8 cellular contexts compared by ENCODE assay signal in the genomic region with DNA sequence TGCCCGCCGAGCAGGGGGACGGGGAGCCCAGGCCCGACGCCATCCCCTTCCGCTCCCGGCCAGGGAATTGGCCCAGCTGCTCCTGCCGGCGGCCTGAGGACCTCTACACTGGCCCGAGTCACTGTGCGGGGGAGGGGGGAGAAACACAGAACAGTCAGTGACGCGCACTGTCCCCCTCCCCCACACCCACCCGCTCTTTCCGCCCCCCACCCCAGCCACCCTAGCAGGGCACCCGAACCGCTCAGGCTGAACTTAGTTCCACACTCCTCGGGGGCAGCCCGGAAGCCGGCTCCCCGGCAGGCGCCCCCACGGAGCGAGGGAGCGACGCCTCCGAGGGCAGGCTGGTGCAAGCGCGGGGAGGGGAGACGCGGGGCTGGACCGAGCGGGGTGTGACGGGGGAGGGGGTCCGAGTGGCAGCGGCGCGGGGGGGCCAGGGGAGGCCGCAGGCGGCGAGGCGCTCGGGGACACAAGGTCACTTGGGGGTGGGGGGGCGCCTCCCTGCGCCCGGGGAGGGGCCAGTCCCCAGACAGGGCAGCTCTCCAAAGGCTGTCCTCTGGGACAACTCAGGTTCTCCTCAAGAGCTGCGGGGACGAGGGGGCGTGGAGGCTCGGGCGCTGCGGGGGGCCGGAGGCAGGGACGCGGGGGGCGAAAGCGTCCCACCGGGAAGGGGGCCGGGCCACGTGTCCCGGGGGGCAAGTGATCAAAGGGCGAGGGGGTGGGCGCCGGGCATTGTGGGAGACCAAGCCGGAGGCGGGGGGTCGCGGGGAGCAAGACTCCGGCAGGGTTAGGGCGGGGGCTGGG. TPM values are rescaled to one million over a fixed set of nuclear protein-coding genes. Genes with fewer than 3 reads are reported as not detected.
DNase-seq lines count a peak whose midpoint lies in the region; ATAC-seq and TF ChIP-seq lines count a peak whose summit lies in the region.

No MANE protein-coding gene starts in this region.

- peak overlapping the region; percentile 99 for H3K4me3 Mint-ChIP-seq in activated naive CD4-positive, alpha-beta T cell treated with anti-CD3 and anti-CD28 coated beads, Interleukin-2, amount 50 U/mL, for 24 hours
- H3K4me3 Mint-ChIP-seq in osteocyte (ENCODE audit: unreplicated experiment), result no peak overlapping the region

- no peak for TF ChIP-seq CTCF in osteocyte (IDR thresholded peaks at IDR 0.05)

- peaks cover 15% of the 10 kb centered on the region for H3K36me3 Mint-ChIP-seq in activated naive CD4-positive, alpha-beta T cell treated with anti-CD3 and anti-CD28 coated beads, Interleukin-2, amount 50 U/mL, for 24 hours
- H3K36me3 Mint-ChIP-seq in osteocyte (ENCODE audit: unreplicated experiment), result peaks cover 27% of the 10 kb centered on the region

- DNase-seq in NCI-H146 (lab: John Stamatoyannopoulos, UW) (peak; percentile 75), NCI-H146 treated with DMSO at 0.1 percent for 48 hours (lab: John Stamatoyannopoulos, UW; ENCODE audit: unreplicated experiment) (no peak), RPMI8226 (peak; percentile 51), Right ventricle myocardium superior (peak; percentile 84), osteocyte (ENCODE audit: extremely low spot score, unreplicated experiment) (peak; percentile 85), A172 (ENCODE audit: low spot score) (no peak)

- intact Hi-C loops in Right ventricle myocardium superior (cut with DNase I), result no loop called here

- ATAC-seq in Right ventricle myocardium superior (ENCODE audit: poor library complexity) (peak; percentile 65), GM21717 (IDR thresholded peaks at IDR 0.05; ENCODE audit: unreplicated experiment) (no peak)

- H3K27me3 Mint-ChIP-seq in activated naive CD4-positive, alpha-beta T cell treated with anti-CD3 and anti-CD28 coated beads, Interleukin-2, amount 50 U/mL, for 24 hours, result no peaks in the 10 kb centered on the region
- no peaks in the 10 kb centered on the region for H3K27me3 Mint-ChIP-seq in osteocyte (ENCODE audit: unreplicated experiment)

- no peaks in the 10 kb centered on the region for H3K9me3 Mint-ChIP-seq in activated naive CD4-positive, alpha-beta T cell treated with anti-CD3 and anti-CD28 coated beads, Interleukin-2, amount 50 U/mL, for 24 hours
- H3K9me3 Mint-ChIP-seq in osteocyte (ENCODE audit: unreplicated experiment), result no peaks in the 10 kb centered on the region

- peaks cover 54% of the 10 kb centered on the region for H3K4me1 Mint-ChIP-seq in activated naive CD4-positive, alpha-beta T cell treated with anti-CD3 and anti-CD28 coated beads, Interleukin-2, amount 50 U/mL, for 24 hours
- peaks cover 43% of the 10 kb centered on the region for H3K4me1 Mint-ChIP-seq in osteocyte (ENCODE audit: unreplicated experiment)

- peak overlapping the region; percentile 93 for H3K27ac Mint-ChIP-seq in activated naive CD4-positive, alpha-beta T cell treated with anti-CD3 and anti-CD28 coated beads, Interleukin-2, amount 50 U/mL, for 24 hours
- peak overlapping the region; percentile 78 for H3K27ac Mint-ChIP-seq in osteocyte (ENCODE audit: unreplicated experiment)

RNA-seq across cellular contexts. Expression of a gene that starts 0.6 kb away (rescaled TPM):
- 142 TPM for total RNA-seq in Right ventricle myocardium superior
- total RNA-seq in osteocyte, result 348 and 351 TPM in 2 replicates
- 164 and 201 TPM in 2 replicates for total RNA-seq in A172 (2014; rRNA removed; shearing (Covaris generic))

RNA-seq across cellular contexts. Expression of a gene that starts 29.2 kb away (rescaled TPM):
- 7.3 TPM for total RNA-seq in Right ventricle myocardium superior
- total RNA-seq in osteocyte, result 0.32 and 0.50 TPM in 2 replicates
- 2.5 TPM in 2 replicates for total RNA-seq in A172 (2014; rRNA removed; shearing (Covaris generic))

RNA-seq across cellular contexts. Expression of a gene that starts 38.4 kb away (rescaled TPM):
- 14.8 TPM for total RNA-seq in Right ventricle myocardium superior
- 32.5 and 34.5 TPM in 2 replicates for total RNA-seq in osteocyte
- total RNA-seq in A172 (2014; rRNA removed; shearing (Covaris generic)), result 53.9 and 59.8 TPM in 2 replicates

RNA-seq across cellular contexts. Expression of a gene that starts 40.7 kb away (rescaled TPM):
- total RNA-seq in Right ventricle myocardium superior (0.51 TPM), osteocyte (0.73 and 1.0 TPM in 2 replicates)
- 0.65 TPM in 1 of 2 replicates, not detected in the other for total RNA-seq in A172 (2014; rRNA removed; shearing (Covaris generic))

RNA-seq across cellular contexts. Expression of a gene that starts 50.7 kb away (rescaled TPM):
- total RNA-seq in Right ventricle myocardium superior, result 14.1 TPM
- 35.9 and 40.7 TPM in 2 replicates for total RNA-seq in osteocyte
- total RNA-seq in A172 (2014; rRNA removed; shearing (Covaris generic)), result 2.1 TPM in 2 replicates

Comparison
In these comparisons a context has a peak if more than half of its experiments do, and no peak if none do; other contexts are left out.
1. DNase-seq: peak in NCI-H146 (single experiment), RPMI8226 (single experiment), Right ventricle myocardium superior (single experiment) and osteocyte (single experiment); none in NCI-H146 treated with DMSO at 0.1 percent for 48 hours (single experiment) and A172 (single experiment).